ENCODE assay signal across 13 cellular contexts in the genomic region with DNA sequence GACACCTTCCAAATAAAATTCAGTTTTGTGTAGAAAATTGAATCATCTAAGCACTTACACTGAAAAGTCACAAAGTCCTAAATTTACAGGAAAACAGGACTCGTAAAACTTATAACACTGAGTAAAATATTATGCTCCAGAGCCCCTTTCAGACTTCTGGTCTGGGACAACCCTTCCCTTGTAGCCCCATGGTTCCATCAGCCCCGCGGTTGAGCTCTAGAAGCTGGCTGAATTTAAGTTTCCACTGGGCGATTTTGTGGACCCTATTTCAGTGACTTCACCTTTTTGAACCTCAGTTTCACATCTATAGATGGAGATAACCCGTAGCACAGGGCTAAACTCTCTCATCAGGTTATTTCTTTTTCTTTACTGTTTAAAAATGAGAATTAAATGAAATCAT.
DNase-seq lines count a peak whose midpoint lies in the region; ATAC-seq and TF ChIP-seq lines count a peak whose summit lies in the region.
"Had no signal": no experiment of that assay in that cellular context is flagged by ENCODE, and none has a peak within 500 bp of the region (broad histone marks: within the 10 kb centered on the region; RNA-seq: fewer than 3 reads in every experiment).

No MANE protein-coding gene starts in this region.

- H3F3A ChIP-seq in DOHH2 (ENCODE audit: control insufficient read depth, insufficient read depth) = no peaks in the 10 kb centered on the region

- H3K36me3 Mint-ChIP-seq in CD4-positive, alpha-beta T cell (ENCODE audit: low read depth) = peaks cover 6% of the 10 kb centered on the region
- no peaks in the 10 kb centered on the region for H3K36me3 Mint-ChIP-seq in activated T-helper 17 cell treated with anti-CD3 and anti-CD28 coated beads, Interleukin-2, amount 50 U/mL, for 72 hours (ENCODE audit: low read depth)
- H3K36me3 Mint-ChIP-seq in naive thymus-derived CD4-positive, alpha-beta T cell = peaks cover 0 to 3% (median 0%) of the 10 kb centered on the region in 5 donors
- H3K36me3 Mint-ChIP-seq: CD14-positive monocyte had no signal

- peak overlapping the region; percentile 90 for H3K27ac Mint-ChIP-seq in CD4-positive, alpha-beta T cell
- peak overlapping the region; percentile 86 for H3K27ac Mint-ChIP-seq in activated T-helper 17 cell treated with anti-CD3 and anti-CD28 coated beads, Interleukin-2, amount 50 U/mL, for 72 hours
- peak overlapping the region in 8 of 9 donors; percentile 63 to 96 (median 91) for H3K27ac Mint-ChIP-seq in naive thymus-derived CD4-positive, alpha-beta T cell
- H3K27ac Mint-ChIP-seq: CD14-positive monocyte had no signal

- no peaks in the 10 kb centered on the region for H4K20me1 ChIP-seq in DOHH2 (ENCODE audit: control insufficient read depth, insufficient read depth, low read depth, low read length)

- peak overlapping the region; percentile 66 for H3K4me3 ChIP-seq in DOHH2 (ENCODE audit: low read length)
- no peak overlapping the region for H3K4me3 ChIP-seq in naive thymus-derived CD4-positive, alpha-beta T cell (ENCODE audit: low read length)
- H3K4me3 ChIP-seq: body of pancreas, hepatocyte had no signal

- no peaks in the 10 kb centered on the region for H3K9me2 ChIP-seq in DOHH2 (replicated peaks; ENCODE audit: control insufficient read depth, low read length)

- peaks cover 38% of the 10 kb centered on the region for H3K4me1 ChIP-seq in DOHH2 (ENCODE audit: control insufficient read depth, low read length)
- H3K4me1 ChIP-seq in naive thymus-derived CD4-positive, alpha-beta T cell (ENCODE audit: control insufficient read depth in 2 of 2, insufficient read depth in 2 of 2, low read length in 2 of 2) = peaks cover 16 to 30% of the 10 kb centered on the region in 2 donors

- TF ChIP-seq CTCF in CD4-positive, alpha-beta T cell (IDR thresholded peaks at IDR 0.05) = no peak
- no peak for TF ChIP-seq CTCF in DOHH2 (IDR thresholded peaks at IDR 0.05; ENCODE audit: low read depth, low read length, poor library complexity, severe bottlenecking)

- intact Hi-C loops in CD4-positive, alpha-beta T cell (cut with DNase I, micrococcal nuclease) = loop anchor here in 1 of 2 experiments (5.0 kb wide), 2 partner anchors 48 to 63 kb away; no protein-coding TSS in a partner anchor
- intact Hi-C loops in naive thymus-derived CD4-positive, alpha-beta T cell (cut with micrococcal nuclease) = loop anchor here (1.0 to 5.0 kb wide), 3 partner anchors 11 to 58 kb away; no protein-coding TSS in a partner anchor
- intact Hi-C loops in Right ventricle myocardium inferior (cut with DNase I) = no loop called here

- CTCF ChIA-PET in CD4-positive, alpha-beta T cell (lab: Charles Lee) = interaction anchor here (0.9 kb wide), 1 partner anchor 474 kb away, joined by 3 read pairs; no protein-coding TSS in a partner anchor
- CTCF ChIA-PET in naive thymus-derived CD4-positive, alpha-beta T cell (lab: Charles Lee) = interaction anchor here (0.6 to 2.5 kb wide), 3 partner anchors 9 to 63 kb away, joined by 3 to 9 read pairs (median 3); no protein-coding TSS in a partner anchor

- peak overlapping the region; percentile 85 for H3K4me3 Mint-ChIP-seq in CD4-positive, alpha-beta T cell
- peak overlapping the region; percentile 78 for H3K4me3 Mint-ChIP-seq in activated T-helper 17 cell treated with anti-CD3 and anti-CD28 coated beads, Interleukin-2, amount 50 U/mL, for 72 hours
- peak overlapping the region in 8 of 10 donors; percentile 70 to 87 (median 76) for H3K4me3 Mint-ChIP-seq in naive thymus-derived CD4-positive, alpha-beta T cell

- ATAC-seq in CD4-positive, alpha-beta T cell (ENCODE audit: poor library complexity) = no peak
- no peak for ATAC-seq in activated T-helper 17 cell treated with anti-CD3 and anti-CD28 coated beads, Interleukin-2, amount 50 U/mL, for 72 hours (replicated peaks)
- ATAC-seq in naive thymus-derived CD4-positive, alpha-beta T cell = no peak
- ATAC-seq in Right ventricle myocardium inferior = no peak
- ATAC-seq: body of pancreas had no signal

- H3K4me1 Mint-ChIP-seq in CD4-positive, alpha-beta T cell (ENCODE audit: low read depth) = peaks cover 37% of the 10 kb centered on the region
- peaks cover 55% of the 10 kb centered on the region for H3K4me1 Mint-ChIP-seq in activated T-helper 17 cell treated with anti-CD3 and anti-CD28 coated beads, Interleukin-2, amount 50 U/mL, for 72 hours
- H3K4me1 Mint-ChIP-seq in naive thymus-derived CD4-positive, alpha-beta T cell = peaks cover 15 to 65% (median 26%) of the 10 kb centered on the region in 7 donors

- POLR2A ChIA-PET in CD4-positive, alpha-beta T cell (lab: Charles Lee) = interaction anchor here (0.8 to 3.9 kb wide), 7 partner anchors 10 to 59 kb away, joined by 3 to 34 read pairs (median 3); no protein-coding TSS in a partner anchor
- POLR2A ChIA-PET in naive thymus-derived CD4-positive, alpha-beta T cell (lab: Charles Lee) = interaction anchor here (1.3 to 3.9 kb wide), 3 partner anchors 11 to 16 kb away, joined by 4 to 29 read pairs (median 10); no protein-coding TSS in a partner anchor

- H3K79me2 ChIP-seq in DOHH2 (ENCODE audit: control insufficient read depth, low read length) = no peaks in the 10 kb centered on the region
- H3K79me2 ChIP-seq: hepatocyte, parathyroid adenoma had no signal

- no peaks in the 10 kb centered on the region for H3K9me3 Mint-ChIP-seq in CD4-positive, alpha-beta T cell
- peaks cover 6% of the 10 kb centered on the region for H3K9me3 Mint-ChIP-seq in activated T-helper 17 cell treated with anti-CD3 and anti-CD28 coated beads, Interleukin-2, amount 50 U/mL, for 72 hours
- H3K9me3 Mint-ChIP-seq in naive thymus-derived CD4-positive, alpha-beta T cell = peaks cover 0 to 6% (median under 1%) of the 10 kb centered on the region in 11 donors
- H3K9me3 Mint-ChIP-seq: H9 had no signal

- peaks cover 5% of the 10 kb centered on the region for H3K27me3 Mint-ChIP-seq in CD4-positive, alpha-beta T cell
- H3K27me3 Mint-ChIP-seq in activated T-helper 17 cell treated with anti-CD3 and anti-CD28 coated beads, Interleukin-2, amount 50 U/mL, for 72 hours = no peaks in the 10 kb centered on the region
- H3K27me3 Mint-ChIP-seq in naive thymus-derived CD4-positive, alpha-beta T cell = peaks cover 0 to 2% (median 0%) of the 10 kb centered on the region in 5 donors

- H3K36me3 ChIP-seq in DOHH2 (ENCODE audit: control insufficient read depth, low read length) = no peaks in the 10 kb centered on the region
- H3K36me3 ChIP-seq in naive thymus-derived CD4-positive, alpha-beta T cell (ENCODE audit: control insufficient read depth in 2 of 3, insufficient read depth in 3 of 3, low read length in 3 of 3) = no peaks in the 10 kb centered on the region
- H3K36me3 ChIP-seq: stomach had no signal

- no peaks in the 10 kb centered on the region for H3K9me3 ChIP-seq in CD4-positive, alpha-beta T cell (ENCODE audit: control insufficient read depth, low read length)
- no peaks in the 10 kb centered on the region for H3K9me3 ChIP-seq in DOHH2 (ENCODE audit: control insufficient read depth, insufficient read depth, low read length)
- no peaks in the 10 kb centered on the region for H3K9me3 ChIP-seq in naive thymus-derived CD4-positive, alpha-beta T cell (ENCODE audit: control insufficient read depth in 2 of 3, low read length in 3 of 3)
- H3K9me3 ChIP-seq: body of pancreas, stomach had no signal

- peak overlapping the region; percentile 72 for H3K4me2 ChIP-seq in DOHH2 (ENCODE audit: low read length)

- no peaks in the 10 kb centered on the region for H3K27me3 ChIP-seq in CD4-positive, alpha-beta T cell (ENCODE audit: control insufficient read depth, insufficient read depth, low read length)
- H3K27me3 ChIP-seq in DOHH2 (ENCODE audit: control insufficient read depth, low read length) = no peaks in the 10 kb centered on the region
- H3K27me3 ChIP-seq in naive thymus-derived CD4-positive, alpha-beta T cell (ENCODE audit: control insufficient read depth in 2 of 2, insufficient read depth in 2 of 2, low read length in 2 of 2) = no peaks in the 10 kb centered on the region
- H3K27me3 ChIP-seq: body of pancreas had no signal

- no peak overlapping the region for H3K27ac ChIP-seq in CD4-positive, alpha-beta T cell (ENCODE audit: low read depth, low read length)
- H3K27ac ChIP-seq in DOHH2 (ENCODE audit: low read depth, low read length) = peak overlapping the region; percentile 52
- H3K27ac ChIP-seq in naive thymus-derived CD4-positive, alpha-beta T cell (ENCODE audit: low read depth, low read length) = no peak overlapping the region
- H3K27ac ChIP-seq: body of pancreas, hepatocyte, parathyroid adenoma, stomach had no signal

- no peak for DNase-seq in CD4-positive, alpha-beta T cell
- no peak for DNase-seq in naive thymus-derived CD4-positive, alpha-beta T cell
- DNase-seq in OCI-M1 (lab: John Stamatoyannopoulos, UW) (no peak), Right ventricle myocardium inferior (ENCODE audit: missing footprints) (no peak), SK-N-DZ (ENCODE audit: low spot score) (no peak)
- DNase-seq: stomach had no signal
